Comparison of ENCODE assay signal across 1 cellular context in genomic region chr1:54507471-54507870, GRCh38.
TF ChIP-seq lines count a peak whose summit lies in the region.

No MANE protein-coding gene starts in this region.

TF ChIP-seq in K562, 482 proteins besides CTCF, POLR2A, EP300 and RAD21 (continued from another document):
- peak; percentile 25; the same call in 1 of the 2 replicates for TF ChIP-seq PKNOX1 (IDR thresholded peaks at IDR 0.05)
- no peak for TF ChIP-seq ESRRB (CRISPR knock-in tag; IDR thresholded peaks at IDR 0.05; ENCODE audit: borderline replicate concordance)
